In the genomic region with DNA sequence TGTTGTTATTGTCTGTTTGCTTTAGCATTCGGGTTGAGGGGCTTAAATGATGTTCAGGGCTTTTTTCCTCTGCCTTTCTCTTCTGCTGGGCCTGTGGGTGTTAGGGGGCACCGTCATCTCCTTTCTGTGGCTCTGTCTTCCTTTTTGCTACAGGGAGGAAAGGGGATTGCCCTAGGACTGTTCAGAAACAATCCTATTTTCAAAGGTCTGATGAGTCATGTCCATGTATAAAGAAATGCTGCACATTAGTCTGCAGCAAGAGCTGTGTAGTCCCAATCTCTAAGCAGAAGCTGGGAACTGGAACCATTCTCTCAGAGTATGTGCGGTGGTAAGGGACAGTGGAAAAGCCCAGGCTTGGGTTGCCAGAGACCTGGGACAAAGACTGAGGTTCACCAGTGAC, we compare ENCODE assay signal across 17 cellular contexts.
DNase-seq lines count a peak whose midpoint lies in the region; ATAC-seq, FAIRE-seq and TF ChIP-seq lines count a peak whose summit lies in the region.
"Had no signal": no experiment of that assay in that cellular context is flagged by ENCODE, and none has a peak within 500 bp of the region (broad histone marks: within the 10 kb centered on the region; RNA-seq: fewer than 3 reads in every experiment).

No MANE protein-coding gene starts in this region.

- peak; percentile 78 for ATAC-seq in GM18868 (IDR thresholded peaks at IDR 0.05; ENCODE audit: unreplicated experiment)
- peak; percentile 53 for ATAC-seq in HG03432 (IDR thresholded peaks at IDR 0.05; ENCODE audit: unreplicated experiment)
- ATAC-seq in GM12878, result peak; percentile 66
- ATAC-seq in body of pancreas, result no peak
- no peak for ATAC-seq in HG02852 (IDR thresholded peaks at IDR 0.05; ENCODE audit: unreplicated experiment)

- H3K4me1 ChIP-seq in GM12878 (ENCODE audit: control insufficient read depth, insufficient read depth, low read length), result no peaks in the 10 kb centered on the region
- no peaks in the 10 kb centered on the region for H3K4me1 ChIP-seq in body of pancreas
- H3K4me1 ChIP-seq: SJCRH30 had no signal

- no peak for FAIRE-seq in GM12878 (lab: Jason Lieb, UNC)

- no peak for DNase-seq in GM12878 (ENCODE audit: low read depth, low spot score)
- peak; percentile 28 for DNase-seq in renal cortical epithelial cell (ENCODE audit: low read depth)
- DNase-seq in coronary artery (ENCODE audit: low spot score), result no peak
- DNase-seq in body of pancreas, result no peak
- DNase-seq: ACHN, AML-193, DMS 273 treated with DMSO at 0.1 percent for 48 hours, IMR-90, Karpas-422, NCI-H1417, NCI-H187 treated with DMSO at 0.1 percent for 48 hours, NCI-H526 treated with DMSO at 0.1 percent for 48 hours, RPMI8226, SJCRH30 had no signal

- no peaks in the 10 kb centered on the region for H3K79me2 ChIP-seq in GM12878 (ENCODE audit: control insufficient read depth, insufficient read depth, low read length)

- 0% methylated on average over 3 of the region's 3 CpGs for WGBS in GM12878 (ENCODE audit: insufficient coverage, insufficient replicate concordance, low lambda C conversion rate, missing lambda C conversion rate)
- 55 to 65% methylated on average over 3 of the region's 3 CpGs for WGBS in body of pancreas, 2 donors

- TF ChIP-seq CTCF in GM12878 (IDR thresholded peaks at IDR 0.05 in 2 of 3, conservative IDR thresholded peaks at IDR 0.05 in 1 of 3; ENCODE audit: control insufficient read depth in 2 of 3, extremely low read depth in 1 of 3, insufficient read depth in 1 of 3, low read depth in 3 of 3, low read length in 3 of 3) (no peak), coronary artery (IDR thresholded peaks at IDR 0.05) (no peak), body of pancreas (IDR thresholded peaks at IDR 0.05) (no peak)

- RAD21 ChIA-PET in GM12878 (lab: Charles Lee; ENCODE audit: unreplicated experiment), result interaction anchor here (1.0 to 2.1 kb wide), 3 partner anchors 20 to 76 kb away, joined by 3 to 9 read pairs (median 8); no protein-coding TSS in a partner anchor

- H3K9ac ChIP-seq in GM12878 (ENCODE audit: control insufficient read depth, insufficient read depth, low read length), result no peak overlapping the region

- SMC1A ChIA-PET in GM12878 (lab: Charles Lee; ENCODE audit: uncharacterized antibody, unreplicated experiment), result interaction anchor here (1.4 to 5.4 kb wide), 4 partner anchors 18 to 80 kb away, joined by 4 to 28 read pairs (median 7); no protein-coding TSS in a partner anchor

- no peak overlapping the region for H3K4me2 ChIP-seq in GM12878 (ENCODE audit: control insufficient read depth, insufficient read depth)

- H3K27me3 ChIP-seq in GM12878 (replicated peaks in 1 of 2; ENCODE audit: control insufficient read depth in 2 of 2, insufficient read depth in 2 of 2, low read length in 1 of 2) (no peaks in the 10 kb centered on the region; a peak in 1 of 4 replicates), body of pancreas (no peaks in the 10 kb centered on the region)

- TF ChIP-seq POLR2A in GM12878 (IDR thresholded peaks at IDR 0.05; ENCODE audit: low read depth, low read length) (no peak), body of pancreas (IDR thresholded peaks at IDR 0.05) (no peak)

- H3K27ac ChIP-seq in GM12878 (ENCODE audit: control insufficient read depth, insufficient read depth) (no peak overlapping the region), coronary artery (no peak overlapping the region), body of pancreas (no peak overlapping the region)
- H3K27ac ChIP-seq: SJCRH30 had no signal

- POLR2A ChIA-PET in GM12878 (lab: Charles Lee), result interaction anchor here (1.0 kb wide), 1 partner anchor 13 kb away, joined by 6 read pairs; no protein-coding TSS in a partner anchor

- CTCF ChIA-PET in GM12878 (lab: Yijun Ruan, JAX), result interaction anchor here (0.7 to 1.7 kb wide), 5 partner anchors 9 to 631 kb away, joined by 3 to 5 read pairs (median 4); no protein-coding TSS in a partner anchor

- H3K9me3 ChIP-seq in GM12878 (replicated peaks; ENCODE audit: control insufficient read depth, insufficient read depth, low read length), result no peaks in the 10 kb centered on the region
- H3K9me3 ChIP-seq in body of pancreas, result no peaks in the 10 kb centered on the region
- H3K9me3 ChIP-seq: SJCRH30 had no signal

- H3K4me3 ChIP-seq in GM12878 (no peak overlapping the region), coronary artery (no peak overlapping the region), body of pancreas (no peak overlapping the region)
- H3K4me3 ChIP-seq: SJCRH30 had no signal

- TF ChIP-seq EP300 in GM12878 (IDR thresholded peaks at IDR 0.05; ENCODE audit: borderline replicate concordance in 1 of 2, control insufficient read depth in 1 of 2, low read depth in 2 of 2, low read length in 2 of 2), result no peak

- TF ChIP-seq RAD21 in GM12878 (IDR thresholded peaks at IDR 0.05; ENCODE audit: insufficient read depth, low read depth, low read length), result no peak

- H3K36me3 ChIP-seq in GM12878 (ENCODE audit: control insufficient read depth in 2 of 2, insufficient read depth in 2 of 2, low read length in 1 of 2), result no peaks in the 10 kb centered on the region
- no peaks in the 10 kb centered on the region for H3K36me3 ChIP-seq in body of pancreas (replicated peaks in 1 of 2; ENCODE audit: insufficient read depth in 1 of 2, low read depth in 2 of 2)
- H3K36me3 ChIP-seq: SJCRH30 had no signal

- no peak overlapping the region for H2AFZ ChIP-seq in GM12878 (ENCODE audit: control insufficient read depth, low read depth, low read length)

- intact Hi-C loops in GM12878 (cut with micrococcal nuclease; ENCODE audit: unreplicated experiment) (no loop called here), body of pancreas (cut with DNase I) (no loop called here)

- in situ Hi-C loops in GM12878 (cut with MboI), result no loop called here

- BruUV-seq in GM12878 (replicated peaks; lab: Mats Ljungman, UMichigan), result no TSS peak

- H4K20me1 ChIP-seq in GM12878 (ENCODE audit: control insufficient read depth, insufficient read depth), result no peaks in the 10 kb centered on the region

TF ChIP-seq in GM12878, 131 proteins besides CTCF, POLR2A, EP300 and RAD21:
- TF ChIP-seq POU2F2 (IDR thresholded peaks at IDR 0.05; ENCODE audit: borderline replicate concordance, low read depth, low read length) (no peak), BHLHE40 (IDR thresholded peaks at IDR 0.05; ENCODE audit: borderline replicate concordance in 1 of 2, low read depth in 2 of 2, low read length in 1 of 2) (no peak), GABPA (IDR thresholded peaks at IDR 0.05; ENCODE audit: low read depth) (no peak), RFX5 (IDR thresholded peaks at IDR 0.05; ENCODE audit: low read depth, low read length) (no peak)
- TF ChIP-seq, protein P1, sequence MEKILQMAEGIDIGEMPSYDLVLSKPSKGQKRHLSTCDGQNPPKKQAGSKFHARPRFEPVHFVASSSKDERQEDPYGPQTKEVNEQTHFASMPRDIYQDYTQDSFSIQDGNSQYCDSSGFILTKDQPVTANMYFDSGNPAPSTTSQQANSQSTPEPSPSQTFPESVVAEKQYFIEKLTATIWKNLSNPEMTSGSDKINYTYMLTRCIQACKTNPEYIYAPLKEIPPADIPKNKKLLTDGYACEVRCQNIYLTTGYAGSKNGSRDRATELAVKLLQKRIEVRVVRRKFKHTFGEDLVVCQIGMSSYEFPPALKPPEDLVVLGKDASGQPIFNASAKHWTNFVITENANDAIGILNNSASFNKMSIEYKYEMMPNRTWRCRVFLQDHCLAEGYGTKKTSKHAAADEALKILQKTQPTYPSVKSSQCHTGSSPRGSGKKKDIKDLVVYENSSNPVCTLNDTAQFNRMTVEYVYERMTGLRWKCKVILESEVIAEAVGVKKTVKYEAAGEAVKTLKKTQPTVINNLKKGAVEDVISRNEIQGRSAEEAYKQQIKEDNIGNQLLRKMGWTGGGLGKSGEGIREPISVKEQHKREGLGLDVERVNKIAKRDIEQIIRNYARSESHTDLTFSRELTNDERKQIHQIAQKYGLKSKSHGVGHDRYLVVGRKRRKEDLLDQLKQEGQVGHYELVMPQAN (conservative IDR thresholded peaks at IDR 0.05), result no peak
- TF ChIP-seq, protein P2, sequence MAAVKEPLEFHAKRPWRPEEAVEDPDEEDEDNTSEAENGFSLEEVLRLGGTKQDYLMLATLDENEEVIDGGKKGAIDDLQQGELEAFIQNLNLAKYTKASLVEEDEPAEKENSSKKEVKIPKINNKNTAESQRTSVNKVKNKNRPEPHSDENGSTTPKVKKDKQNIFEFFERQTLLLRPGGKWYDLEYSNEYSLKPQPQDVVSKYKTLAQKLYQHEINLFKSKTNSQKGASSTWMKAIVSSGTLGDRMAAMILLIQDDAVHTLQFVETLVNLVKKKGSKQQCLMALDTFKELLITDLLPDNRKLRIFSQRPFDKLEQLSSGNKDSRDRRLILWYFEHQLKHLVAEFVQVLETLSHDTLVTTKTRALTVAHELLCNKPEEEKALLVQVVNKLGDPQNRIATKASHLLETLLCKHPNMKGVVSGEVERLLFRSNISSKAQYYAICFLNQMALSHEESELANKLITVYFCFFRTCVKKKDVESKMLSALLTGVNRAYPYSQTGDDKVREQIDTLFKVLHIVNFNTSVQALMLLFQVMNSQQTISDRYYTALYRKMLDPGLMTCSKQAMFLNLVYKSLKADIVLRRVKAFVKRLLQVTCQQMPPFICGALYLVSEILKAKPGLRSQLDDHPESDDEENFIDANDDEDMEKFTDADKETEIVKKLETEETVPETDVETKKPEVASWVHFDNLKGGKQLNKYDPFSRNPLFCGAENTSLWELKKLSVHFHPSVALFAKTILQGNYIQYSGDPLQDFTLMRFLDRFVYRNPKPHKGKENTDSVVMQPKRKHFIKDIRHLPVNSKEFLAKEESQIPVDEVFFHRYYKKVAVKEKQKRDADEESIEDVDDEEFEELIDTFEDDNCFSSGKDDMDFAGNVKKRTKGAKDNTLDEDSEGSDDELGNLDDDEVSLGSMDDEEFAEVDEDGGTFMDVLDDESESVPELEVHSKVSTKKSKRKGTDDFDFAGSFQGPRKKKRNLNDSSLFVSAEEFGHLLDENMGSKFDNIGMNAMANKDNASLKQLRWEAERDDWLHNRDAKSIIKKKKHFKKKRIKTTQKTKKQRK (IDR thresholded peaks at IDR 0.05; ENCODE audit: low read depth, low read length), result no peak

Comparison
In these comparisons a context has a peak if more than half of its experiments do, and no peak if none do; other contexts are left out.
1. ATAC-seq: peak in GM18868 (single experiment), HG03432 (single experiment) and GM12878 (single experiment); none in body of pancreas (single experiment) and HG02852 (single experiment).